In genomic region chr2:147500229-147500628, GRCh38 we compare ENCODE assay signal across 19 cellular contexts.
DNase-seq lines count a peak whose midpoint lies in the region; ATAC-seq lines count a peak whose summit lies in the region.
"Had no signal": no experiment of that assay in that cellular context is flagged by ENCODE, and none has a peak within 500 bp of the region (broad histone marks: within the 10 kb centered on the region; RNA-seq: fewer than 3 reads in every experiment).

No MANE protein-coding gene starts in this region.

- peak overlapping the region; percentile 91 for H3K27ac Mint-ChIP-seq in activated T-helper 2 cell treated with anti-CD3 and anti-CD28 coated beads, Interferon-gamma antibody, Interleukin-2, Interleukin-4, amounts not matched to agents 10 μg/mL and 5 μg/mL and 100 μg/mL, durations not matched to agents 14 hours and 24 hours and 36 hours
- H3K27ac Mint-ChIP-seq: B cell, mesothelial cell of epicardium had no signal

- H3K9me3 Mint-ChIP-seq in activated T-helper 2 cell treated with anti-CD3 and anti-CD28 coated beads, Interferon-gamma antibody, Interleukin-2, Interleukin-4, amounts not matched to agents 10 μg/mL and 5 μg/mL and 100 μg/mL, durations not matched to agents 14 hours and 24 hours and 36 hours = peaks cover 5% of the 10 kb centered on the region
- H3K9me3 Mint-ChIP-seq: mesothelial cell of epicardium had no signal

- intact Hi-C loops in activated T-helper 2 cell treated with anti-CD3 and anti-CD28 coated beads, Interferon-gamma antibody, Interleukin-2, Interleukin-4, amounts not matched to agents 10 μg/mL and 5 μg/mL and 100 μg/mL, durations not matched to agents 14 hours and 24 hours and 36 hours (cut with micrococcal nuclease) = loop anchor here (2.0 to 5.0 kb wide), 2 partner anchors 122 to 201 kb away; no protein-coding TSS in a partner anchor
- intact Hi-C loops in head of caudate nucleus (cut with DNase I) = no loop called here

- H3K9ac ChIP-seq in BLaER1 treated with 17β-estradiol and CSF1 and Interleukin-3, amounts not matched to agents 10 nM and 100 nM = peak overlapping the region in 6 of 11 experiments; percentile 0 to 53 (median 13); a peak in 6 of 22 replicates

- no peaks in the 10 kb centered on the region for H3K36me3 ChIP-seq in BLaER1 treated with 17β-estradiol and CSF1 and Interleukin-3, amounts not matched to agents 10 nM and 100 nM
- H3K36me3 ChIP-seq: colonic mucosa, gastroesophageal sphincter had no signal

- H4K20me1 ChIP-seq in BLaER1 treated with 17β-estradiol and CSF1 and Interleukin-3, amounts not matched to agents 10 nM and 100 nM = no peaks in the 10 kb centered on the region

- peak overlapping the region in 9 of 11 experiments; percentile 1 to 72 (median 61); a peak in 17 of 22 replicates for H3K27ac ChIP-seq in BLaER1 treated with 17β-estradiol and CSF1 and Interleukin-3, amounts not matched to agents 10 nM and 100 nM
- H3K27ac ChIP-seq: colonic mucosa, epithelial cell of prostate, gastroesophageal sphincter had no signal

- peaks cover 0 to 4% (median 0%) of the 10 kb centered on the region in 11 experiments; a peak in 5 of 22 replicates for H3K9me3 ChIP-seq in BLaER1 treated with 17β-estradiol and CSF1 and Interleukin-3, amounts not matched to agents 10 nM and 100 nM (replicated peaks in 1 of 11)
- H3K9me3 ChIP-seq: colonic mucosa, gastroesophageal sphincter had no signal

- H3K27me3 ChIP-seq in BLaER1 treated with 17β-estradiol and CSF1 and Interleukin-3, amounts not matched to agents 10 nM and 100 nM = no peaks in the 10 kb centered on the region
- H3K27me3 ChIP-seq: colonic mucosa, gastroesophageal sphincter had no signal

- peak overlapping the region; percentile 55 to 85 (median 74) for H3K4me2 ChIP-seq in BLaER1 treated with 17β-estradiol and CSF1 and Interleukin-3, amounts not matched to agents 10 nM and 100 nM
- H3K4me2 ChIP-seq: smooth muscle cell had no signal

- no peaks in the 10 kb centered on the region for H3K27me3 Mint-ChIP-seq in activated T-helper 2 cell treated with anti-CD3 and anti-CD28 coated beads, Interferon-gamma antibody, Interleukin-2, Interleukin-4, amounts not matched to agents 10 μg/mL and 5 μg/mL and 100 μg/mL, durations not matched to agents 14 hours and 24 hours and 36 hours (ENCODE audit: low read depth)

- peak overlapping the region; percentile 51 for H3K4me3 Mint-ChIP-seq in activated T-helper 2 cell treated with anti-CD3 and anti-CD28 coated beads, Interferon-gamma antibody, Interleukin-2, Interleukin-4, amounts not matched to agents 10 μg/mL and 5 μg/mL and 100 μg/mL, durations not matched to agents 14 hours and 24 hours and 36 hours (ENCODE audit: low read depth)
- H3K4me3 Mint-ChIP-seq: B cell, mesothelial cell of epicardium had no signal

- peak overlapping the region in 2 of 10 experiments; percentile 18 to 33; a peak in 3 of 20 replicates for H3K4me3 ChIP-seq in BLaER1 treated with 17β-estradiol and CSF1 and Interleukin-3, amounts not matched to agents 10 nM and 100 nM
- H3K4me3 ChIP-seq: colonic mucosa, gastroesophageal sphincter, smooth muscle cell had no signal

- ATAC-seq in HG03342 (IDR thresholded peaks at IDR 0.05; ENCODE audit: unreplicated experiment) (peak; percentile 25), HG03108 (IDR thresholded peaks at IDR 0.05; ENCODE audit: unreplicated experiment) (no peak), GM21529 (IDR thresholded peaks at IDR 0.05; ENCODE audit: unreplicated experiment) (no peak)
- ATAC-seq: gastroesophageal sphincter, PC-3 had no signal

- peaks cover 27 to 54% (median 36%) of the 10 kb centered on the region in 10 experiments for H3K4me1 ChIP-seq in BLaER1 treated with 17β-estradiol and CSF1 and Interleukin-3, amounts not matched to agents 10 nM and 100 nM
- H3K4me1 ChIP-seq: colonic mucosa had no signal

- peaks cover 61% of the 10 kb centered on the region for H3K4me1 Mint-ChIP-seq in activated T-helper 2 cell treated with anti-CD3 and anti-CD28 coated beads, Interferon-gamma antibody, Interleukin-2, Interleukin-4, amounts not matched to agents 10 μg/mL and 5 μg/mL and 100 μg/mL, durations not matched to agents 14 hours and 24 hours and 36 hours (ENCODE audit: low read depth)
- H3K4me1 Mint-ChIP-seq: B cell had no signal

- peaks cover 19% of the 10 kb centered on the region for H3K36me3 Mint-ChIP-seq in activated T-helper 2 cell treated with anti-CD3 and anti-CD28 coated beads, Interferon-gamma antibody, Interleukin-2, Interleukin-4, amounts not matched to agents 10 μg/mL and 5 μg/mL and 100 μg/mL, durations not matched to agents 14 hours and 24 hours and 36 hours (ENCODE audit: low read depth)
- H3K36me3 Mint-ChIP-seq: mesothelial cell of epicardium had no signal

- DNase-seq in GDM1 (lab: John Stamatoyannopoulos, UW) (peak; percentile 74), head of caudate nucleus (no peak), NCI-H510A treated with DMSO at 0.1 percent for 48 hours (lab: John Stamatoyannopoulos, UW) (no peak)
- DNase-seq in activated T-helper 2 cell treated with anti-CD3 and anti-CD28 coated beads, Interferon-gamma antibody, Interleukin-2, Interleukin-4, amounts not matched to agents 10 μg/mL and 5 μg/mL and 100 μg/mL, durations not matched to agents 14 hours and 24 hours and 36 hours (ENCODE audit: low spot score) = peak; percentile 10
- DNase-seq: activated CD8-positive, alpha-beta memory T cell treated with anti-CD3 and anti-CD28 coated beads, Interleukin-2, amount 50 U/mL, for 4 hours; aorta; colonic mucosa; NCI-H1930; NCI-H524 treated with DMSO at 0.1 percent for 48 hours had no signal

Comparison
In these comparisons a context has a peak if more than half of its experiments do, and no peak if none do; other contexts are left out.
1. DNase-seq: peak in GDM1 (single experiment) and activated T-helper 2 cell treated with anti-CD3 and anti-CD28 coated beads, Interferon-gamma antibody, Interleukin-2, Interleukin-4, amounts not matched to agents 10 μg/mL and 5 μg/mL and 100 μg/mL, durations not matched to agents 14 hours and 24 hours and 36 hours (single experiment); none in head of caudate nucleus (0 of 42) and NCI-H510A treated with DMSO at 0.1 percent for 48 hours (single experiment).